Comparison of ENCODE assay signal across 29 cellular contexts in genomic region chrX:147315493-147315892, GRCh38.
"Had no signal": no experiment of that assay in that cellular context is flagged by ENCODE, and none has a peak within 500 bp of the region (broad histone marks: within the 10 kb centered on the region; RNA-seq: fewer than 3 reads in every experiment).

No MANE protein-coding gene starts in this region.

- H3K4me1 ChIP-seq: adrenal gland, body of pancreas, breast epithelium had no signal

- H3K36me3 ChIP-seq: adrenal gland, brain microvascular endothelial cell, breast epithelium, WERI-Rb-1 had no signal

- H3K9me3 ChIP-seq: adrenal gland, body of pancreas, breast epithelium had no signal

- H3K27me3 ChIP-seq: adrenal gland, body of pancreas, brain microvascular endothelial cell had no signal

- H3K4me3 ChIP-seq: adrenal gland, body of pancreas, breast epithelium had no signal

- H3K27ac ChIP-seq: adrenal gland, body of pancreas, brain microvascular endothelial cell, breast epithelium, WERI-Rb-1 had no signal

- DNase-seq: activated CD4-positive, alpha-beta memory T cell treated with anti-CD3 and anti-CD28 coated beads, Interleukin-2, amount 10 ng/mL, durations not matched to agents 7 days and 5 days; activated CD4-positive, alpha-beta T cell treated with anti-CD3 and anti-CD28 coated beads for 1 hour; activated CD4-positive, alpha-beta T cell treated with anti-CD3 and anti-CD28 coated beads for 36 hours; activated CD4-positive, alpha-beta T cell treated with anti-CD3 and anti-CD28 coated beads for 48 hours; activated CD4-positive, alpha-beta T cell treated with anti-CD3 and anti-CD28 coated beads, Interleukin-2, amount 10 ng/mL, durations not matched to agents 7 days and 5 days; activated CD4-positive, alpha-beta T cell treated with anti-CD3 and anti-CD28 coated beads, Interleukin-2, amount 50 U/mL, for 48 hours; activated CD4-positive, CD25-positive, alpha-beta regulatory T cell; activated CD8-positive, alpha-beta memory T cell treated with anti-CD3 and anti-CD28 coated beads, Interleukin-2, amount 50 U/mL, for 4 hours; activated effector memory CD4-positive, alpha-beta T cell treated with anti-CD3 and anti-CD28 coated beads, Interleukin-2, amount 50 U/mL, for 16 hours; activated gamma-delta T cell treated with Interleukin-2 at 50 U/mL for 16 hours; activated naive CD4-positive, alpha-beta T cell; activated naive CD4-positive, alpha-beta T cell treated with anti-CD3 and anti-CD28 coated beads for 36 hours; activated naive CD4-positive, alpha-beta T cell treated with anti-CD3 and anti-CD28 coated beads, Interleukin-2, amount 50 U/mL, for 16 hours; activated naive CD8-positive, alpha-beta T cell treated with anti-CD3 and anti-CD28 coated beads for 36 hours; activated T-cell treated with anti-CD3 and anti-CD28 coated beads for 4 hours; activated T-cell treated with anti-CD3 and anti-CD28 coated beads, Interleukin-2, amount 50 U/mL, for 1 hour; activated T-cell treated with anti-CD3 and anti-CD28 coated beads, Interleukin-2, amount 50 U/mL, for 4 hours; activated T-cell treated with anti-CD3 and anti-CD28 coated beads, Interleukin-2, amount 50 U/mL, for 72 hours; adrenal gland; amniotic stem cell; aorta; body of pancreas; brain microvascular endothelial cell; central memory CD4-positive, alpha-beta T cell; T-helper 1 cell; T-helper 2 cell; T-helper 9 cell; WERI-Rb-1 had no signal
